Comparison of ENCODE assay signal across 27 cellular contexts in the genomic region with DNA sequence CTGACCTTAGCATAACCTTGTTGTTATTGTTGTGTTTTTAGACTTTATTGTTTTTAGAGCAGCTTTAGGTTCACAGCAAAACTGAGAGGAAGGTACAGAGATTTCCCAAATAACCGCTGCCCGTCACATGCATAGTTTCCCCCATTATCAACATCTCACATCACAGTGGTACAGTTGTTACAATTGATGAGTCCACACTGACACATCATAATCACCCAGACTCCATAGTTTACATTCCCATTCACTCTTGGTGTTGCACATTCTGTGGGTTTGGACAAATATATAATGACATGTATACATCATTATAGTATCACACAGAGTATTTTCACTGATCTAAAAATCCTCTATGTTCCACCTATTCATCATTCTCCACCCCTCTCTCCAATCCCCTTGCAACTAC.
"Had no signal": no experiment of that assay in that cellular context is flagged by ENCODE, and none has a peak within 500 bp of the region (broad histone marks: within the 10 kb centered on the region; RNA-seq: fewer than 3 reads in every experiment).

No MANE protein-coding gene starts in this region.

- H3K4me1 Mint-ChIP-seq: activated CD4-positive, alpha-beta T cell treated with anti-CD3 and anti-CD28 coated beads, Interleukin-2, amount 10 ng/mL, durations not matched to agents 24 days and 14 days; activated naive CD4-positive, alpha-beta T cell treated with anti-CD3 and anti-CD28 coated beads, Interleukin-2, amount 50 U/mL, for 24 hours; central memory CD8-positive, alpha-beta T cell had no signal

- H3K9me3 Mint-ChIP-seq: activated CD4-positive, alpha-beta T cell treated with anti-CD3 and anti-CD28 coated beads, Interleukin-2, amount 10 ng/mL, durations not matched to agents 24 days and 14 days; central memory CD8-positive, alpha-beta T cell; T-helper 2 cell treated with Interferon-gamma antibody and Interleukin-4, amounts not matched to agents 5 μg/mL and 100 μg/mL, for 36 hours had no signal

- H3K4me1 ChIP-seq: body of pancreas had no signal

- H3K27ac Mint-ChIP-seq: activated CD4-positive, alpha-beta T cell treated with anti-CD3 and anti-CD28 coated beads, Interleukin-2, amount 10 ng/mL, durations not matched to agents 24 days and 14 days; activated naive CD4-positive, alpha-beta T cell treated with anti-CD3 and anti-CD28 coated beads, Interleukin-2, amount 50 U/mL, for 24 hours; T-helper 2 cell treated with Interferon-gamma antibody and Interleukin-4, amounts not matched to agents 5 μg/mL and 100 μg/mL, for 36 hours; WTC11 had no signal

- H3K27me3 Mint-ChIP-seq: activated CD4-positive, alpha-beta T cell treated with anti-CD3 and anti-CD28 coated beads, Interleukin-2, amount 10 ng/mL, durations not matched to agents 24 days and 14 days; activated naive CD4-positive, alpha-beta T cell treated with anti-CD3 and anti-CD28 coated beads, Interleukin-2, amount 50 U/mL, for 24 hours; central memory CD8-positive, alpha-beta T cell had no signal

- H3K4me3 ChIP-seq: body of pancreas, MG63, SJCRH30 had no signal

- DNase-seq: activated CD4-positive, alpha-beta T cell treated with anti-CD3 and anti-CD28 coated beads for 1 hour; activated CD4-positive, alpha-beta T cell treated with anti-CD3 and anti-CD28 coated beads, Interleukin-2, amount 10 ng/mL, durations not matched to agents 24 days and 14 days; activated CD4-positive, alpha-beta T cell treated with anti-CD3 and anti-CD28 coated beads, Interleukin-2, amount 50 U/mL, for 48 hours; activated CD8-positive, alpha-beta memory T cell treated with anti-CD3 and anti-CD28 coated beads for 24 hours; activated naive CD4-positive, alpha-beta T cell; activated T-cell treated with anti-CD3 and anti-CD28 coated beads, Interleukin-2, amount 50 U/mL, for 48 hours; aorta; body of pancreas; MG63; MV-4-11; NCI-H1092 treated with DMSO at 0.1 percent for 48 hours; NCI-H1417 treated with DMSO at 0.1 percent for 48 hours; NCI-H1694; NCI-H2029; NCI-H2107; NCI-H2171 treated with DMSO at 0.1 percent for 48 hours; NCI-H226; NCI-H526; NCI-H774; Right ventricle myocardium superior; RPMI8226; SJCRH30; SW 1271 had no signal

- H3K4me3 Mint-ChIP-seq: activated CD4-positive, alpha-beta T cell treated with anti-CD3 and anti-CD28 coated beads, Interleukin-2, amount 10 ng/mL, durations not matched to agents 24 days and 14 days; activated naive CD4-positive, alpha-beta T cell treated with anti-CD3 and anti-CD28 coated beads, Interleukin-2, amount 50 U/mL, for 24 hours; central memory CD8-positive, alpha-beta T cell; T-helper 2 cell treated with Interferon-gamma antibody and Interleukin-4, amounts not matched to agents 5 μg/mL and 100 μg/mL, for 36 hours; WTC11 had no signal

- H3K9me3 ChIP-seq: body of pancreas, MG63 had no signal

- H3K27me3 ChIP-seq: body of pancreas, MG63, SJCRH30 had no signal

- H3K27ac ChIP-seq: body of pancreas, SJCRH30 had no signal
